Comparison of ENCODE assay signal across 28 cellular contexts in genomic region chr19:4497770-4498389, GRCh38. TPM values are rescaled to one million over a fixed set of nuclear protein-coding genes. Genes with fewer than 3 reads are reported as not detected.
DNase-seq lines count a peak whose midpoint lies in the region; ATAC-seq and TF ChIP-seq lines count a peak whose summit lies in the region.
"Had no signal": no experiment of that assay in that cellular context is flagged by ENCODE, and none has a peak within 500 bp of the region (broad histone marks: within the 10 kb centered on the region; RNA-seq: fewer than 3 reads in every experiment).

No MANE protein-coding gene starts in this region.

- H3K18ac ChIP-seq in mesenchymal stem cell (ENCODE audit: low read depth in 1 of 2, low read length in 2 of 2), result no peak overlapping the region

- H3K27me3 ChIP-seq in RWPE2 (ENCODE audit: insufficient read depth, poor library complexity, severe bottlenecking) (no peaks in the 10 kb centered on the region), mesenchymal stem cell (ENCODE audit: control insufficient read depth in 1 of 2, insufficient read depth in 1 of 2, low read length in 2 of 2) (no peaks in the 10 kb centered on the region), osteoblast (ENCODE audit: insufficient read depth, low read length) (no peaks in the 10 kb centered on the region)
- H3K27me3 ChIP-seq: BE2C, BLaER1 had no signal

- CTCF ChIA-PET in RWPE1 (lab: Yijun Ruan, JAX), result interaction anchor here (0.7 to 1.9 kb wide), 3 partner anchors 26 to 230 kb away, joined by 3 to 4 read pairs (median 3); no protein-coding TSS in a partner anchor
- CTCF ChIA-PET in activated naive CD4-positive, alpha-beta T cell treated with anti-CD3 and anti-CD28 coated beads for 36 hours (lab: Charles Lee), result interaction anchor here (2.4 kb wide), 1 partner anchor 27 kb away, joined by 7 read pairs; no protein-coding TSS in a partner anchor

- ATAC-seq in RWPE2 (ENCODE audit: low read depth), result no peak
- ATAC-seq in HG03442 (IDR thresholded peaks at IDR 0.05; ENCODE audit: unreplicated experiment), result no peak
- ATAC-seq: GM12878 had no signal

- H3K4me2 ChIP-seq in mesenchymal stem cell (ENCODE audit: low read length, poor library complexity, severe bottlenecking) (no peak overlapping the region), osteoblast (ENCODE audit: insufficient read depth, low read length) (no peak overlapping the region)
- H3K4me2 ChIP-seq: BLaER1 had no signal

- H3K23ac ChIP-seq in mesenchymal stem cell (ENCODE audit: low read length in 2 of 2), result no peak overlapping the region

- TF ChIP-seq CTCF in RWPE1 (conservative IDR thresholded peaks at IDR 0.05; ENCODE audit: low read depth) (no peak), RWPE2 (IDR thresholded peaks at IDR 0.05; ENCODE audit: poor library complexity, severe bottlenecking) (no peak), osteoblast (IDR thresholded peaks at IDR 0.05; ENCODE audit: extremely low read depth, low read depth, low read length) (no peak)

- H3K79me1 ChIP-seq in mesenchymal stem cell (replicated peaks; ENCODE audit: low read length, poor library complexity, severe bottlenecking), result peaks cover 34% of the 10 kb centered on the region

- no peaks in the 10 kb centered on the region for H4K20me1 ChIP-seq in osteoblast (ENCODE audit: insufficient read depth, low read length)

- H2BK12ac ChIP-seq in mesenchymal stem cell (ENCODE audit: low read length in 2 of 2), result no peak overlapping the region

- H2BK5ac ChIP-seq in mesenchymal stem cell (ENCODE audit: low read depth, low read length, poor library complexity, severe bottlenecking), result no peak overlapping the region

- no peaks in the 10 kb centered on the region for H3K4me1 Mint-ChIP-seq in activated naive CD4-positive, alpha-beta T cell treated with anti-CD3 and anti-CD28 coated beads for 36 hours (ENCODE audit: low read depth)
- no peaks in the 10 kb centered on the region for H3K4me1 Mint-ChIP-seq in activated T-helper 2 cell treated with anti-CD3 and anti-CD28 coated beads, Interferon-gamma antibody, Interleukin-2, Interleukin-4, amounts not matched to agents 10 μg/mL and 5 μg/mL and 100 μg/mL, durations not matched to agents 14 hours and 24 hours and 36 hours (ENCODE audit: low read depth)
- H3K4me1 Mint-ChIP-seq: CD14-positive monocyte; CD4-positive, alpha-beta memory T cell; CD4-positive, CD25-positive, alpha-beta regulatory T cell; CD8-positive, alpha-beta memory T cell had no signal

- H3K79me2 ChIP-seq in osteoblast (ENCODE audit: insufficient read depth, low read length), result no peaks in the 10 kb centered on the region

- no peak overlapping the region for H2BK120ac ChIP-seq in mesenchymal stem cell (ENCODE audit: low read depth, low read length)

- intact Hi-C loops in activated naive CD4-positive, alpha-beta T cell treated with anti-CD3 and anti-CD28 coated beads for 36 hours (cut with micrococcal nuclease), result no loop called here
- intact Hi-C loops in activated T-helper 2 cell treated with anti-CD3 and anti-CD28 coated beads, Interferon-gamma antibody, Interleukin-2, Interleukin-4, amounts not matched to agents 10 μg/mL and 5 μg/mL and 100 μg/mL, durations not matched to agents 14 hours and 24 hours and 36 hours (cut with micrococcal nuclease), result no loop called here

- no peaks in the 10 kb centered on the region for H3K9me3 Mint-ChIP-seq in activated naive CD4-positive, alpha-beta T cell treated with anti-CD3 and anti-CD28 coated beads for 36 hours
- no peaks in the 10 kb centered on the region for H3K9me3 Mint-ChIP-seq in activated T-helper 2 cell treated with anti-CD3 and anti-CD28 coated beads, Interferon-gamma antibody, Interleukin-2, Interleukin-4, amounts not matched to agents 10 μg/mL and 5 μg/mL and 100 μg/mL, durations not matched to agents 14 hours and 24 hours and 36 hours
- H3K9me3 Mint-ChIP-seq: CD14-positive monocyte; CD4-positive, alpha-beta memory T cell; CD4-positive, CD25-positive, alpha-beta regulatory T cell; CD8-positive, alpha-beta memory T cell had no signal

- H3K36me3 Mint-ChIP-seq in activated naive CD4-positive, alpha-beta T cell treated with anti-CD3 and anti-CD28 coated beads for 36 hours (ENCODE audit: low read depth), result peaks cover 6% of the 10 kb centered on the region
- peaks cover 6% of the 10 kb centered on the region for H3K36me3 Mint-ChIP-seq in activated T-helper 2 cell treated with anti-CD3 and anti-CD28 coated beads, Interferon-gamma antibody, Interleukin-2, Interleukin-4, amounts not matched to agents 10 μg/mL and 5 μg/mL and 100 μg/mL, durations not matched to agents 14 hours and 24 hours and 36 hours (ENCODE audit: low read depth)

- peak overlapping the region; percentile 39 for H4K91ac ChIP-seq in mesenchymal stem cell (ENCODE audit: low read length)

- H4K8ac ChIP-seq in mesenchymal stem cell (ENCODE audit: low read length), result no peak overlapping the region

- no peak overlapping the region for H3K9ac ChIP-seq in mesenchymal stem cell (ENCODE audit: low read length)
- H3K9ac ChIP-seq: BLaER1 had no signal

- H3K27ac ChIP-seq in RWPE1 (peak overlapping the region; percentile 3; the same call in 1 of the 2 replicates), RWPE2 (ENCODE audit: poor library complexity, severe bottlenecking) (no peak overlapping the region), mesenchymal stem cell (ENCODE audit: low read length, poor library complexity, severe bottlenecking) (no peak overlapping the region), osteoblast (ENCODE audit: low read depth, low read length) (no peak overlapping the region)
- H3K27ac ChIP-seq: BLaER1 had no signal

- H3K4me1 ChIP-seq in RWPE2 (ENCODE audit: insufficient read depth, poor library complexity, severe bottlenecking) (no peaks in the 10 kb centered on the region), mesenchymal stem cell (ENCODE audit: control insufficient read depth, insufficient read depth, low read depth, low read length) (no peaks in the 10 kb centered on the region), osteoblast (ENCODE audit: insufficient read depth, low read length) (no peaks in the 10 kb centered on the region)
- H3K4me1 ChIP-seq: BE2C had no signal

- H3K14ac ChIP-seq in mesenchymal stem cell (ENCODE audit: low read length in 2 of 2), result no peak overlapping the region

- H3K4ac ChIP-seq in mesenchymal stem cell (ENCODE audit: low read depth in 1 of 2, low read length in 2 of 2), result no peak overlapping the region

- H3K9me3 ChIP-seq in RWPE2 (ENCODE audit: severe bottlenecking) (no peaks in the 10 kb centered on the region), mesenchymal stem cell (ENCODE audit: control insufficient read depth, low read length) (no peaks in the 10 kb centered on the region), osteoblast (ENCODE audit: low read depth, low read length) (no peaks in the 10 kb centered on the region)
- H3K9me3 ChIP-seq: BE2C, BLaER1 had no signal

- H3K27me3 Mint-ChIP-seq in activated naive CD4-positive, alpha-beta T cell treated with anti-CD3 and anti-CD28 coated beads for 36 hours (ENCODE audit: low read depth), result no peaks in the 10 kb centered on the region
- no peaks in the 10 kb centered on the region for H3K27me3 Mint-ChIP-seq in activated T-helper 2 cell treated with anti-CD3 and anti-CD28 coated beads, Interferon-gamma antibody, Interleukin-2, Interleukin-4, amounts not matched to agents 10 μg/mL and 5 μg/mL and 100 μg/mL, durations not matched to agents 14 hours and 24 hours and 36 hours (ENCODE audit: low read depth)
- H3K27me3 Mint-ChIP-seq: CD4-positive, alpha-beta memory T cell; CD4-positive, CD25-positive, alpha-beta regulatory T cell; CD8-positive, alpha-beta memory T cell had no signal

- no peak overlapping the region for H3K4me3 Mint-ChIP-seq in activated naive CD4-positive, alpha-beta T cell treated with anti-CD3 and anti-CD28 coated beads for 36 hours
- H3K4me3 Mint-ChIP-seq in activated T-helper 2 cell treated with anti-CD3 and anti-CD28 coated beads, Interferon-gamma antibody, Interleukin-2, Interleukin-4, amounts not matched to agents 10 μg/mL and 5 μg/mL and 100 μg/mL, durations not matched to agents 14 hours and 24 hours and 36 hours (ENCODE audit: low read depth), result no peak overlapping the region
- H3K4me3 Mint-ChIP-seq: CD14-positive monocyte; CD4-positive, alpha-beta memory T cell; CD4-positive, CD25-positive, alpha-beta regulatory T cell; CD8-positive, alpha-beta memory T cell had no signal

- POLR2A ChIA-PET in RWPE1 (lab: Yijun Ruan, JAX; ENCODE audit: low non-redundant PET), result no interaction called here

- H2AK5ac ChIP-seq in mesenchymal stem cell (ENCODE audit: low read length, severe bottlenecking), result no peak overlapping the region

- H2AFZ ChIP-seq in mesenchymal stem cell (ENCODE audit: low read depth, low read length) (no peak overlapping the region), osteoblast (ENCODE audit: low read length) (no peak overlapping the region)

- DNase-seq in RWPE1 (ENCODE audit: low spot score), result no peak
- DNase-seq in RWPE2 (ENCODE audit: low spot score), result peak; percentile 58
- no peak for DNase-seq in mesenchymal stem cell
- DNase-seq in osteoblast (ENCODE audit: insufficient read length, low spot score, missing footprints), result peak; percentile 67
- DNase-seq in activated naive CD4-positive, alpha-beta T cell treated with anti-CD3 and anti-CD28 coated beads for 36 hours, result no peak
- DNase-seq in activated T-helper 2 cell treated with anti-CD3 and anti-CD28 coated beads, Interferon-gamma antibody, Interleukin-2, Interleukin-4, amounts not matched to agents 10 μg/mL and 5 μg/mL and 100 μg/mL, durations not matched to agents 14 hours and 24 hours and 36 hours (ENCODE audit: low spot score), result no peak
- DNase-seq in hepatic stellate cell (ENCODE audit: low spot score), result no peak
- DNase-seq: 8988T; ACHN; BE2C; C1 segment of cervical spinal cord; CD4-positive, alpha-beta memory T cell; CD4-positive, CD25-positive, alpha-beta regulatory T cell; CD8-positive, alpha-beta memory T cell; COR-L47; DMS 273 treated with DMSO at 0.1 percent for 48 hours; DMS153; DMS53; DMS79; DND-41; EL; GDM1 had no signal

- no peak overlapping the region for H3K27ac Mint-ChIP-seq in activated naive CD4-positive, alpha-beta T cell treated with anti-CD3 and anti-CD28 coated beads for 36 hours
- no peak overlapping the region for H3K27ac Mint-ChIP-seq in activated T-helper 2 cell treated with anti-CD3 and anti-CD28 coated beads, Interferon-gamma antibody, Interleukin-2, Interleukin-4, amounts not matched to agents 10 μg/mL and 5 μg/mL and 100 μg/mL, durations not matched to agents 14 hours and 24 hours and 36 hours
- H3K27ac Mint-ChIP-seq: CD4-positive, alpha-beta memory T cell; CD4-positive, CD25-positive, alpha-beta regulatory T cell; CD8-positive, alpha-beta memory T cell had no signal

- H2BK15ac ChIP-seq in mesenchymal stem cell (ENCODE audit: low read depth, poor library complexity, severe bottlenecking), result no peak overlapping the region

- H3K4me3 ChIP-seq in RWPE2 (ENCODE audit: severe bottlenecking), result no peak overlapping the region
- H3K4me3 ChIP-seq in mesenchymal stem cell (ENCODE audit: insufficient read depth in 1 of 2, low read depth in 1 of 2, low read length in 2 of 2), result no peak overlapping the region
- no peak overlapping the region for H3K4me3 ChIP-seq in osteoblast (ENCODE audit: insufficient read depth, low read length)
- H3K4me3 ChIP-seq: BLaER1, GM12878 had no signal

- 93% methylated on average over 25 of the region's 25 CpGs for WGBS in mesenchymal stem cell

- peaks cover 31% of the 10 kb centered on the region for H3K36me3 ChIP-seq in RWPE2 (ENCODE audit: low read depth)
- peaks cover 69 to 97% of the 10 kb centered on the region in 2 experiments for H3K36me3 ChIP-seq in mesenchymal stem cell (ENCODE audit: control insufficient read depth in 1 of 2, insufficient read depth in 2 of 2, low read depth in 1 of 2, low read length in 2 of 2)
- H3K36me3 ChIP-seq in osteoblast (ENCODE audit: insufficient read depth, low read length), result peaks cover 31% of the 10 kb centered on the region

RNA-seq across cellular contexts. Expression of gene PLIN4, which starts 20.4 kb away (rescaled TPM):
- 0.01 TPM for polyA plus RNA-seq in mesenchymal stem cell (2013, experiment 1 of 2)
- polyA plus RNA-seq in mesenchymal stem cell (2013, experiment 2 of 2), result 0.01 TPM
- under 0.01 TPM in 2 replicates for total RNA-seq in osteoblast
- not detected for total RNA-seq in activated naive CD4-positive, alpha-beta T cell treated with anti-CD3 and anti-CD28 coated beads for 36 hours
- 0.05 and 0.09 TPM in 2 replicates for total RNA-seq in activated T-helper 2 cell treated with anti-CD3 and anti-CD28 coated beads, Interferon-gamma antibody, Interleukin-2, Interleukin-4, amounts not matched to agents 10 μg/mL and 5 μg/mL and 100 μg/mL, durations not matched to agents 14 hours and 24 hours and 36 hours
- total RNA-seq: CD4-positive, CD25-positive, alpha-beta regulatory T cell had no signal

RNA-seq across cellular contexts. Expression of gene HDGFL2, which starts 25.8 kb away (rescaled TPM):
- polyA plus RNA-seq in mesenchymal stem cell (2013, experiment 1 of 2), result 45.0 TPM
- 43.4 TPM for polyA plus RNA-seq in mesenchymal stem cell (2013, experiment 2 of 2)
- total RNA-seq in osteoblast, result 44.2 and 48.5 TPM in 2 replicates
- 10 to 100 TPM; 43.0 to 43.5 TPM for total RNA-seq in activated naive CD4-positive, alpha-beta T cell treated with anti-CD3 and anti-CD28 coated beads for 36 hours
- 61.9 and 75.6 TPM in 2 replicates for total RNA-seq in activated T-helper 2 cell treated with anti-CD3 and anti-CD28 coated beads, Interferon-gamma antibody, Interleukin-2, Interleukin-4, amounts not matched to agents 10 μg/mL and 5 μg/mL and 100 μg/mL, durations not matched to agents 14 hours and 24 hours and 36 hours

RNA-seq across cellular contexts. Expression of gene PLIN5, which starts 37.1 kb away (rescaled TPM):
- not detected for polyA plus RNA-seq in mesenchymal stem cell (2013, experiment 1 of 2)
- polyA plus RNA-seq in mesenchymal stem cell (2013, experiment 2 of 2), result not detected
- total RNA-seq in osteoblast, result 0.36 TPM in 1 of 2 replicates, not detected in the other
- total RNA-seq in activated naive CD4-positive, alpha-beta T cell treated with anti-CD3 and anti-CD28 coated beads for 36 hours, result under 1 TPM; 0.07 to 0.25 TPM
- total RNA-seq in activated T-helper 2 cell treated with anti-CD3 and anti-CD28 coated beads, Interferon-gamma antibody, Interleukin-2, Interleukin-4, amounts not matched to agents 10 μg/mL and 5 μg/mL and 100 μg/mL, durations not matched to agents 14 hours and 24 hours and 36 hours, result 0.27 TPM in 1 of 2 replicates, not detected in the other
- total RNA-seq: CD4-positive, CD25-positive, alpha-beta regulatory T cell; CD8-positive, alpha-beta memory T cell had no signal
- polyA plus RNA-seq: AG04450 had no signal

RNA-seq across cellular contexts. Expression of gene UBXN6, which starts 40.3 kb away (rescaled TPM):
- polyA plus RNA-seq in mesenchymal stem cell (2013, experiment 1 of 2), result 89.7 TPM
- polyA plus RNA-seq in mesenchymal stem cell (2013, experiment 2 of 2), result 95.2 TPM
- 120 and 136 TPM in 2 replicates for total RNA-seq in osteoblast
- total RNA-seq in activated naive CD4-positive, alpha-beta T cell treated with anti-CD3 and anti-CD28 coated beads for 36 hours, result 10 to 100 TPM; 28.7 to 36.2 TPM
- 51.7 and 52.8 TPM in 2 replicates for total RNA-seq in activated T-helper 2 cell treated with anti-CD3 and anti-CD28 coated beads, Interferon-gamma antibody, Interleukin-2, Interleukin-4, amounts not matched to agents 10 μg/mL and 5 μg/mL and 100 μg/mL, durations not matched to agents 14 hours and 24 hours and 36 hours

RNA-seq across cellular contexts. Expression of gene LRG1, which starts 42.0 kb away (rescaled TPM):
- polyA plus RNA-seq in mesenchymal stem cell (2013, experiment 1 of 2), result 0.01 TPM
- polyA plus RNA-seq in mesenchymal stem cell (2013, experiment 2 of 2), result not detected
- total RNA-seq in osteoblast, result not detected in 2 replicates
- 1 to 10 TPM; 1.3 to 1.5 TPM for total RNA-seq in activated naive CD4-positive, alpha-beta T cell treated with anti-CD3 and anti-CD28 coated beads for 36 hours
- total RNA-seq in activated T-helper 2 cell treated with anti-CD3 and anti-CD28 coated beads, Interferon-gamma antibody, Interleukin-2, Interleukin-4, amounts not matched to agents 10 μg/mL and 5 μg/mL and 100 μg/mL, durations not matched to agents 14 hours and 24 hours and 36 hours, result 0.18 and 0.37 TPM in 2 replicates
- total RNA-seq: A673; CD4-positive, alpha-beta memory T cell; CD8-positive, alpha-beta memory T cell had no signal

Comparison
In these comparisons a context has a peak if more than half of its experiments do, and no peak if none do; other contexts are left out.
1. DNase-seq: peak in RWPE2 (single experiment) and osteoblast (single experiment); none in RWPE1 (single experiment), mesenchymal stem cell (single experiment), activated naive CD4-positive, alpha-beta T cell treated with anti-CD3 and anti-CD28 coated beads for 36 hours (single experiment), activated T-helper 2 cell treated with anti-CD3 and anti-CD28 coated beads, Interferon-gamma antibody, Interleukin-2, Interleukin-4, amounts not matched to agents 10 μg/mL and 5 μg/mL and 100 μg/mL, durations not matched to agents 14 hours and 24 hours and 36 hours (single experiment) and hepatic stellate cell (single experiment).